19 cellular contexts compared by ENCODE assay signal in genomic region chr3:47456984-47457383, GRCh38. TPM values are rescaled to one million over a fixed set of nuclear protein-coding genes. Genes with fewer than 3 reads are reported as not detected.
A peak's percentile ranks its signal among the peaks of the same experiment; 100 is the strongest.
DNase-seq lines count a peak whose midpoint lies in the region; ATAC-seq and TF ChIP-seq lines count a peak whose summit lies in the region.
"Had no signal": no experiment of that assay in that cellular context is flagged by ENCODE, and none has a peak within 500 bp of the region (broad histone marks: within the 10 kb centered on the region; RNA-seq: fewer than 3 reads in every experiment).

No MANE protein-coding gene starts in this region.

- H3K4me3 ChIP-seq in brain microvascular endothelial cell (ENCODE audit: low read depth, low read length): no peak overlapping the region
- H3K4me3 ChIP-seq: Peyer's patch, SJCRH30 had no signal

- no peaks in the 10 kb centered on the region for H3K36me3 ChIP-seq in brain microvascular endothelial cell (replicated peaks)
- H3K36me3 ChIP-seq: Peyer's patch, SJCRH30 had no signal

- H3K4me1 Mint-ChIP-seq in T-helper 17 cell: peaks cover 17% of the 10 kb centered on the region
- peaks cover 3% of the 10 kb centered on the region for H3K4me1 Mint-ChIP-seq in type B pancreatic cell (ENCODE audit: unreplicated experiment)

- in situ Hi-C loops in brain microvascular endothelial cell (cut with HindIII; ENCODE audit: low pct_ligation_motif_present, low sequenced_read_pairs): no loop called here

- TF ChIP-seq CTCF in type B pancreatic cell (conservative IDR thresholded peaks at IDR 0.05) (no peak), brain microvascular endothelial cell (IDR thresholded peaks at IDR 0.05; ENCODE audit: low read depth, low read length, missing control alignments) (no peak)

- H3K36me3 Mint-ChIP-seq in T-helper 17 cell (ENCODE audit: low read depth) (no peaks in the 10 kb centered on the region), type B pancreatic cell (peaks cover 10% of the 10 kb centered on the region)

- H3K27me3 Mint-ChIP-seq in T-helper 17 cell (no peaks in the 10 kb centered on the region), type B pancreatic cell (no peaks in the 10 kb centered on the region)
- H3K27me3 Mint-ChIP-seq: CD8-positive, alpha-beta memory T cell; IgD-negative memory B cell had no signal

- H3K4me3 Mint-ChIP-seq in T-helper 17 cell: no peak overlapping the region
- no peak overlapping the region for H3K4me3 Mint-ChIP-seq in type B pancreatic cell
- H3K4me3 Mint-ChIP-seq: CD8-positive, alpha-beta memory T cell; IgD-negative memory B cell had no signal

- no peaks in the 10 kb centered on the region for H3K27me3 ChIP-seq in brain microvascular endothelial cell (replicated peaks)
- H3K27me3 ChIP-seq: Peyer's patch, SJCRH30 had no signal

- intact Hi-C loops in cardiac septum (cut with DNase I): no loop called here
- intact Hi-C loops in left cardiac atrium (cut with DNase I): no loop called here

- no peaks in the 10 kb centered on the region for H3K9me3 ChIP-seq in T-helper 17 cell (ENCODE audit: control insufficient read depth, low read length, poor library complexity, severe bottlenecking)
- H3K9me3 ChIP-seq: Peyer's patch had no signal

- no peak overlapping the region for H3K27ac ChIP-seq in brain microvascular endothelial cell
- H3K27ac ChIP-seq: Peyer's patch, SJCRH30 had no signal

- DNase-seq in cardiac septum (ENCODE audit: low spot score): peak; percentile 17
- no peak for DNase-seq in left cardiac atrium
- DNase-seq in T-helper 17 cell: no peak
- DNase-seq in left lobe of liver (ENCODE audit: low spot score): no peak
- DNase-seq in type B pancreatic cell (ENCODE audit: extremely low spot score, unreplicated experiment): peak; percentile 8
- no peak for DNase-seq in brain microvascular endothelial cell
- no peak for DNase-seq in AML-193 (lab: John Stamatoyannopoulos, UW)
- DNase-seq: C1 segment of cervical spinal cord; CD8-positive, alpha-beta memory T cell; GDM1; NCI-H1694; NCI-H2081; NCI-H2227 treated with DMSO at 0.1 percent for 48 hours; NCI-H510A treated with DMSO at 0.1 percent for 48 hours; NCI-H748 treated with DMSO at 0.1 percent for 48 hours; Peyer's patch; SJCRH30 had no signal

- H3K27ac Mint-ChIP-seq in T-helper 17 cell: peak overlapping the region; percentile 32
- no peak overlapping the region for H3K27ac Mint-ChIP-seq in type B pancreatic cell
- H3K27ac Mint-ChIP-seq: IgD-negative memory B cell had no signal

- ATAC-seq in left cardiac atrium (no peak), T-helper 17 cell (no peak), left lobe of liver (peak; percentile 33), GM18861 (IDR thresholded peaks at IDR 0.05; ENCODE audit: unreplicated experiment) (no peak)

- peaks cover 6% of the 10 kb centered on the region for H3K9me3 Mint-ChIP-seq in type B pancreatic cell

RNA-seq across cellular contexts. Expression of gene SCAP, which starts 18.8 kb away (rescaled TPM):
- total RNA-seq in cardiac septum: 37.9 TPM
- total RNA-seq in left cardiac atrium: 10 to 100 TPM; 41.5 to 49.1 TPM
- 10 to 100 TPM; 78.5 to 81.9 TPM for total RNA-seq in T-helper 17 cell
- 92.3 TPM for total RNA-seq in left lobe of liver
- total RNA-seq in type B pancreatic cell (ENCODE audit: low replicate concordance): 77.5 and 106 TPM in 2 replicates

RNA-seq across cellular contexts. Expression of gene ELP6, which starts 56.5 kb away (rescaled TPM):
- total RNA-seq in cardiac septum: 15.8 TPM
- 10 to 100 TPM; 18.8 to 20.3 TPM for total RNA-seq in left cardiac atrium
- total RNA-seq in T-helper 17 cell: 10 to 100 TPM; 17.1 to 24.3 TPM
- total RNA-seq in left lobe of liver: 18.7 TPM
- total RNA-seq in type B pancreatic cell (ENCODE audit: low replicate concordance): 25.1 and 51.3 TPM in 2 replicates

Comparison
In these comparisons a context has a peak if more than half of its experiments do, and no peak if none do; other contexts are left out.
1. DNase-seq: peak in cardiac septum (single experiment) and type B pancreatic cell (single experiment); none in left cardiac atrium (single experiment), T-helper 17 cell (0 of 3), left lobe of liver (single experiment), brain microvascular endothelial cell (single experiment) and AML-193 (0 of 2).